In the genomic region with DNA sequence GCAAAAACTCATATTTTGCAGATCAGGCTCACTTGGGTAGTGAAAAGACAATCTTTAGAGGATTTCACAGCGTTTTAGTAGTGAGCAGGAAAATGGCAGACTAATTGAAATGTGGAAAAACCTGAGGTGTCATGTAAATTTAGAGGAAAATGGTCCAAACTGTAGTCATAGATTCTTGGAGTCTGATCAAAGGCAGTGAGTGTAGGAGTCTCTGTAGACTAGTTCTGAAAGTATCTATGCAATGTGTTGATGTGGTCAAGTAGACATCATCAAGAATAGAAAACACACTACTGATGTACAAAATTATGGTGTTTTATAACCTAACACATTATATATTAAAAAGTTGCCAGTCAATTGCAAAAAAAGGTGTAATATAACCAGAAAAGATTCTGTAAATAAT, we compare ENCODE assay signal across 1 cellular context.
TF ChIP-seq lines count a peak whose summit lies in the region.

No MANE protein-coding gene starts in this region.

TF ChIP-seq in HCT116, 20 proteins besides CTCF, POLR2A, EP300 and RAD21 (continued from another document):
- TF ChIP-seq, protein P1, sequence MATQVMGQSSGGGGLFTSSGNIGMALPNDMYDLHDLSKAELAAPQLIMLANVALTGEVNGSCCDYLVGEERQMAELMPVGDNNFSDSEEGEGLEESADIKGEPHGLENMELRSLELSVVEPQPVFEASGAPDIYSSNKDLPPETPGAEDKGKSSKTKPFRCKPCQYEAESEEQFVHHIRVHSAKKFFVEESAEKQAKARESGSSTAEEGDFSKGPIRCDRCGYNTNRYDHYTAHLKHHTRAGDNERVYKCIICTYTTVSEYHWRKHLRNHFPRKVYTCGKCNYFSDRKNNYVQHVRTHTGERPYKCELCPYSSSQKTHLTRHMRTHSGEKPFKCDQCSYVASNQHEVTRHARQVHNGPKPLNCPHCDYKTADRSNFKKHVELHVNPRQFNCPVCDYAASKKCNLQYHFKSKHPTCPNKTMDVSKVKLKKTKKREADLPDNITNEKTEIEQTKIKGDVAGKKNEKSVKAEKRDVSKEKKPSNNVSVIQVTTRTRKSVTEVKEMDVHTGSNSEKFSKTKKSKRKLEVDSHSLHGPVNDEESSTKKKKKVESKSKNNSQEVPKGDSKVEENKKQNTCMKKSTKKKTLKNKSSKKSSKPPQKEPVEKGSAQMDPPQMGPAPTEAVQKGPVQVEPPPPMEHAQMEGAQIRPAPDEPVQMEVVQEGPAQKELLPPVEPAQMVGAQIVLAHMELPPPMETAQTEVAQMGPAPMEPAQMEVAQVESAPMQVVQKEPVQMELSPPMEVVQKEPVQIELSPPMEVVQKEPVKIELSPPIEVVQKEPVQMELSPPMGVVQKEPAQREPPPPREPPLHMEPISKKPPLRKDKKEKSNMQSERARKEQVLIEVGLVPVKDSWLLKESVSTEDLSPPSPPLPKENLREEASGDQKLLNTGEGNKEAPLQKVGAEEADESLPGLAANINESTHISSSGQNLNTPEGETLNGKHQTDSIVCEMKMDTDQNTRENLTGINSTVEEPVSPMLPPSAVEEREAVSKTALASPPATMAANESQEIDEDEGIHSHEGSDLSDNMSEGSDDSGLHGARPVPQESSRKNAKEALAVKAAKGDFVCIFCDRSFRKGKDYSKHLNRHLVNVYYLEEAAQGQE (IDR thresholded peaks at IDR 0.05; ENCODE audit: low read depth): no peak
- TF ChIP-seq JUND (IDR thresholded peaks at IDR 0.05) (no peak), TCF7L2 (IDR thresholded peaks at IDR 0.05; ENCODE audit: borderline replicate concordance, extremely low read depth, insufficient read depth, insufficient read length) (no peak), SRF (IDR thresholded peaks at IDR 0.05; ENCODE audit: low read depth) (no peak), SIN3A (IDR thresholded peaks at IDR 0.05; ENCODE audit: low read depth) (no peak), ELF1 (IDR thresholded peaks at IDR 0.05; ENCODE audit: borderline replicate concordance, low read depth) (no peak), EGR1 (IDR thresholded peaks at IDR 0.05; ENCODE audit: low read depth) (no peak)
